Comparison of ENCODE assay signal across 18 cellular contexts in the genomic region with DNA sequence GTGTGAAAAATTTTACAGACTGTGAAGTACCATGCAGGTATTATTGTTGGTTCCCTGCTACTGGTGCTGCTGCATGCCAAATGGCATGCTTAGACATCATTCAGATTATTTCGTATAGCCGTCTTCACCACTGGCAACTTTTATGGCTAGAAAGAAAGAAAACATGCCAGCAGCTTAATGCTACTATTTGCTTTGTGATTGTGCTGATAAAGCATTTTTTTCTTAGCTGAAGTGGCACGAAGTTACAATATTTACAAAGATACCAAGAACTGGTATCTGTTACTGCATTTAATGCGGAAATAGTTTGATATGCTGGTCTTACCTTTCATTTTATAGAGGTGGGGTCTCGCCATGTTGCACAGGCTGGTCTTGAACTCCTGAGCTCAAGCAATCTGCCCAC.
"Had no signal": no experiment of that assay in that cellular context is flagged by ENCODE, and none has a peak within 500 bp of the region (broad histone marks: within the 10 kb centered on the region; RNA-seq: fewer than 3 reads in every experiment).

No MANE protein-coding gene starts in this region.

- H3K4me1 ChIP-seq: upper lobe of left lung had no signal

- DNase-seq: activated B cell treated with CpG ODN at 0.5 μM for 24 hours; activated CD4-positive, alpha-beta memory T cell treated with anti-CD3 and anti-CD28 coated beads for 36 hours; activated CD4-positive, alpha-beta T cell treated with anti-CD3 and anti-CD28 coated beads for 48 hours; central memory CD4-positive, alpha-beta T cell; heart left ventricle; occipital lobe; small intestine; stimulated activated CD4-positive, alpha-beta T cell treated with anti-CD3 and anti-CD28 coated beads, Interleukin-2, amount 100 ng/mL, for 24 hours; stimulated activated naive B cell treated with anti-CD40 and anti-IgM and Interleukin-4, amounts not matched to agents 10 μg/mL and 1 μg/mL and 100 μg/mL, for 72 hours; T-cell; upper lobe of left lung had no signal

- H3K4me3 Mint-ChIP-seq: activated B cell treated with CpG ODN at 0.5 μM for 24 hours; activated CD4-positive, alpha-beta memory T cell treated with anti-CD3 and anti-CD28 coated beads for 36 hours; memory B cell; stimulated activated naive B cell treated with anti-CD40 and anti-IgM and Interleukin-4, amounts not matched to agents 10 μg/mL and 1 μg/mL and 100 μg/mL, for 72 hours; T-cell had no signal

- H3K27me3 ChIP-seq: gastroesophageal sphincter, heart left ventricle, upper lobe of left lung had no signal

- H3K9me3 ChIP-seq: gastroesophageal sphincter, upper lobe of left lung had no signal

- H3K27ac Mint-ChIP-seq: activated B cell treated with CpG ODN at 0.5 μM for 24 hours had no signal

- H3K27ac ChIP-seq: gastroesophageal sphincter, heart left ventricle, upper lobe of left lung had no signal

- H3K9me3 Mint-ChIP-seq: activated B cell treated with CpG ODN at 0.5 μM for 24 hours; activated CD4-positive, alpha-beta memory T cell treated with anti-CD3 and anti-CD28 coated beads for 36 hours; activated naive CD4-positive, alpha-beta T cell treated with anti-CD3 and anti-CD28 coated beads, Interleukin-2, amount 50 U/mL, for 72 hours; memory B cell; stimulated activated naive B cell treated with anti-CD40 and anti-IgM and Interleukin-4, amounts not matched to agents 10 μg/mL and 1 μg/mL and 100 μg/mL, for 72 hours; T-cell had no signal

- FAIRE-seq: astrocyte, colon, islet of Langerhans, small intestine had no signal

- ATAC-seq: activated naive CD4-positive, alpha-beta T cell treated with anti-CD3 and anti-CD28 coated beads, Interleukin-2, amount 50 U/mL, for 72 hours; gastroesophageal sphincter; heart left ventricle; sciatic nerve; stimulated activated naive B cell treated with anti-CD40 and anti-IgM and Interleukin-4, amounts not matched to agents 10 μg/mL and 1 μg/mL and 100 μg/mL, for 72 hours; T-cell had no signal

- H3K27me3 Mint-ChIP-seq: activated B cell treated with CpG ODN at 0.5 μM for 24 hours; activated CD4-positive, alpha-beta memory T cell treated with anti-CD3 and anti-CD28 coated beads for 36 hours; memory B cell; stimulated activated naive B cell treated with anti-CD40 and anti-IgM and Interleukin-4, amounts not matched to agents 10 μg/mL and 1 μg/mL and 100 μg/mL, for 72 hours; T-cell had no signal

- H3K4me3 ChIP-seq: gastroesophageal sphincter, heart left ventricle, upper lobe of left lung had no signal
